ENCODE assay signal across 21 cellular contexts in the genomic region with DNA sequence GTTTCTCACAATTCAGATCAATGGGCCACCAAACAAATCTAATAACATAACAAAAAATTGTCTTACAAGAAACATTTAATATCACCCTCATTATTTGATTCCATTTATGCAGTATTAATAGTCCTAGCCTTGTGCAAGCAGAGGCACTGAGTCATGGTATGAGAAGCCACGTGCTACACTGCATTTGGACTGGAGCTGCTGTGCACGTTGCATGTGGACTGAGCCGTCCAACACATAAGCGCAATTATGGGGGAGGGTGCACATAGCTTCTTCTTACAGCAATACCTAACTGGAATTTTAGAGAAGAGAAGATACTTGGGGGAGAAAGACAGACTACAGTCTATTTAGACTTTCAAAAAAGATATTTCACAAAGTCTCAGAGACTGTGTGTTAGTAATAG.
"Had no signal": no experiment of that assay in that cellular context is flagged by ENCODE, and none has a peak within 500 bp of the region (broad histone marks: within the 10 kb centered on the region; RNA-seq: fewer than 3 reads in every experiment).

No MANE protein-coding gene starts in this region.

- H3K9me3 Mint-ChIP-seq: activated naive CD4-positive, alpha-beta T cell treated with anti-CD3 and anti-CD28 coated beads, Interleukin-2, amount 10 ng/mL, durations not matched to agents 7 days and 5 days; activated naive CD8-positive, alpha-beta T cell treated with anti-CD3 and anti-CD28 coated beads, Interleukin-2, amount 50 U/mL, for 24 hours had no signal

- H3K4me3 ChIP-seq: ascending aorta, psoas muscle, tibial nerve had no signal

- ATAC-seq: activated naive CD8-positive, alpha-beta T cell treated with anti-CD3 and anti-CD28 coated beads, Interleukin-2, amount 50 U/mL, for 24 hours; naive thymus-derived CD4-positive, alpha-beta T cell; psoas muscle; right cardiac atrium had no signal

- H3K4me1 ChIP-seq: ascending aorta, psoas muscle, tibial nerve had no signal

- H3K27me3 Mint-ChIP-seq: stimulated activated naive CD8-positive, alpha-beta T cell treated with anti-CD3 and anti-CD28 coated beads, Interleukin-15, Interleukin-2, amounts not matched to agents 100 ng/mL and 50 ng/mL, for 24 hours had no signal

- H3K27ac ChIP-seq: ascending aorta, psoas muscle, tibial nerve, VCaP had no signal

- H3K27ac Mint-ChIP-seq: activated naive CD4-positive, alpha-beta T cell treated with anti-CD3 and anti-CD28 coated beads, Interleukin-2, amount 10 ng/mL, durations not matched to agents 7 days and 5 days; activated naive CD8-positive, alpha-beta T cell treated with anti-CD3 and anti-CD28 coated beads, Interleukin-2, amount 50 U/mL, for 24 hours; naive thymus-derived CD4-positive, alpha-beta T cell; stimulated activated naive CD8-positive, alpha-beta T cell treated with anti-CD3 and anti-CD28 coated beads, Interleukin-15, Interleukin-2, amounts not matched to agents 100 ng/mL and 50 ng/mL, for 24 hours had no signal

- H3K4me1 Mint-ChIP-seq: activated naive CD4-positive, alpha-beta T cell treated with anti-CD3 and anti-CD28 coated beads, Interleukin-2, amount 10 ng/mL, durations not matched to agents 7 days and 5 days; activated naive CD8-positive, alpha-beta T cell treated with anti-CD3 and anti-CD28 coated beads, Interleukin-2, amount 50 U/mL, for 24 hours had no signal

- DNase-seq: activated CD4-positive, alpha-beta T cell treated with anti-CD3 and anti-CD28 coated beads, Interleukin-2, amount 50 U/mL, for 1 hour; activated CD4-positive, CD25-positive, alpha-beta regulatory T cell treated with anti-CD3 and anti-CD28 coated beads, Interleukin-2, amount 50 U/mL, for 72 hours; activated CD8-positive, alpha-beta memory T cell treated with anti-CD3 and anti-CD28 coated beads, Interleukin-2, amount 50 U/mL, for 48 hours; activated effector memory CD4-positive, alpha-beta T cell treated with Interleukin-2 at 50 U/mL for 16 hours; activated naive CD4-positive, alpha-beta T cell treated with anti-CD3 and anti-CD28 coated beads, Interleukin-2, amount 10 ng/mL, durations not matched to agents 7 days and 5 days; activated naive CD8-positive, alpha-beta T cell treated with anti-CD3 and anti-CD28 coated beads, Interleukin-2, amount 50 U/mL, for 24 hours; activated T-cell treated with anti-CD3 and anti-CD28 coated beads, Interleukin-2, amount 50 U/mL, for 48 hours; cerebellar nuclear complex; cortex of kidney; effector CD4-positive, alpha-beta T cell; mesenchymal stem cell; naive thymus-derived CD4-positive, alpha-beta T cell; psoas muscle; right cardiac atrium; small intestine; stimulated activated CD4-positive, alpha-beta T cell treated with anti-CD3 and anti-CD28 coated beads, Interleukin-15, amount 100 ng/mL, for 24 hours; stimulated activated CD4-positive, alpha-beta T cell treated with anti-CD3 and anti-CD28 coated beads, Interleukin-2, amount 100 ng/mL, for 48 hours had no signal

- H3K36me3 ChIP-seq: ascending aorta, tibial nerve had no signal

- H3K4me3 Mint-ChIP-seq: activated naive CD4-positive, alpha-beta T cell treated with anti-CD3 and anti-CD28 coated beads, Interleukin-2, amount 10 ng/mL, durations not matched to agents 7 days and 5 days; activated naive CD8-positive, alpha-beta T cell treated with anti-CD3 and anti-CD28 coated beads, Interleukin-2, amount 50 U/mL, for 24 hours; naive thymus-derived CD4-positive, alpha-beta T cell; stimulated activated naive CD8-positive, alpha-beta T cell treated with anti-CD3 and anti-CD28 coated beads, Interleukin-15, Interleukin-2, amounts not matched to agents 100 ng/mL and 50 ng/mL, for 24 hours had no signal

- H3K27me3 ChIP-seq: ascending aorta, tibial nerve had no signal

- H3K9me3 ChIP-seq: ascending aorta, psoas muscle, tibial nerve had no signal

- H3K36me3 Mint-ChIP-seq: activated naive CD4-positive, alpha-beta T cell treated with anti-CD3 and anti-CD28 coated beads, Interleukin-2, amount 10 ng/mL, durations not matched to agents 7 days and 5 days had no signal
